In genomic region chr17:74792586-74792985, GRCh38 we compare ENCODE assay signal across 7 cellular contexts.
"Had no signal": no experiment of that assay in that cellular context is flagged by ENCODE, and none has a peak within 500 bp of the region (broad histone marks: within the 10 kb centered on the region; RNA-seq: fewer than 3 reads in every experiment).

No MANE protein-coding gene starts in this region.

- H3K4me3 ChIP-seq: GM12878 had no signal

- FAIRE-seq: G401.6, GM12878, GM12891, GM12892, GM18507 had no signal

- DNase-seq: GDM1, GF-D8 had no signal

- ATAC-seq: GM12878 had no signal
